ENCODE assay signal across 8 cellular contexts in the genomic region with DNA sequence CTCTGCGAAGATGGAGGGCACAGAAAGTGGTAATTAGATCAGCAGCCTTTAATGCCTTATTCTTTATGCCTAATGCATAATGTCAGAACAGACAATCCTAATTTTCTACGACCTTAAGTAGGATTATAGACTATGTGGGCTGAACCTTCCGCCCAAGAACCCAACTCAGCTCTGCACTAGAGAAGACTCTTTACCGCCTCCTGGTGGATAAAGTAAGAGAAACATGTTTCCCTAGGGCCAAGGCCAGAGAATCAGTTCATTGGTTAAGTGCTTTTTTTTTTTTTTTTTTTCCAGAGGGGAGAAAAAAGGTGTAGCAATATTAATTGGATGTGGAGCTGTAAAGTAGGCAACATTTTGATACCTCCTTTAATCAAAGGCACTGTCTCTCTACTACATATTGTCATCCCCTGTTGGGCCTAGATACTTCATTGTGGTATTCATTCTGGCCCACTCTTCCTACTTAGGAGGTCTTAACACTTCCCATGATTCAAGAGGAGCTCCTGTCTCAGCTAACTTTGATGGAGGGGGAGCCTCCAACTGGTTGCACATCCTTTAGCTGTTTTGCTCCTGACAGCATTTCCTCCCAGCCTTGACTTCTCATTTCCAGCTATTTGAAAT.
DNase-seq lines count a peak whose midpoint lies in the region; ATAC-seq and TF ChIP-seq lines count a peak whose summit lies in the region.

No MANE protein-coding gene starts in this region.

- H3K4me3 Mint-ChIP-seq in glutamatergic neuron (ENCODE audit: unreplicated experiment) = no peak overlapping the region

- no peaks in the 10 kb centered on the region for H3K9me3 Mint-ChIP-seq in glutamatergic neuron (ENCODE audit: unreplicated experiment)

- TF ChIP-seq CTCF in GM10266 (IDR thresholded peaks at IDR 0.05; ENCODE audit: control insufficient read depth, insufficient read depth, low read depth, missing control alignments) = peak; percentile 41
- TF ChIP-seq CTCF in glutamatergic neuron (IDR thresholded peaks at IDR 0.05; ENCODE audit: partially characterized antibody, unreplicated experiment) = peak; percentile 74

- peak; percentile 25 for DNase-seq in AG20443 (ENCODE audit: low spot score)
- DNase-seq in GM10266 (ENCODE audit: extremely low spot score) = peak; percentile 45
- DNase-seq in OCI-M1 (lab: John Stamatoyannopoulos, UW) = peak; percentile 57
- no peak for DNase-seq in glutamatergic neuron
- no peak for DNase-seq in Ammon's horn (ENCODE audit: low spot score)
- DNase-seq in GF-D8 (lab: John Stamatoyannopoulos, UW) = no peak
- no peak for DNase-seq in SW 1271 (lab: John Stamatoyannopoulos, UW)

- no peak overlapping the region for H3K27ac Mint-ChIP-seq in glutamatergic neuron (ENCODE audit: unreplicated experiment)

- ATAC-seq in GM18519 (IDR thresholded peaks at IDR 0.05; ENCODE audit: low FRiP score, unreplicated experiment) = no peak

- H3K4me1 Mint-ChIP-seq in glutamatergic neuron (ENCODE audit: low read depth, unreplicated experiment) = no peaks in the 10 kb centered on the region

- no peaks in the 10 kb centered on the region for H3K36me3 Mint-ChIP-seq in glutamatergic neuron (ENCODE audit: unreplicated experiment)

- no peaks in the 10 kb centered on the region for H3K27me3 Mint-ChIP-seq in glutamatergic neuron (ENCODE audit: unreplicated experiment)

Comparison
In these comparisons a context has a peak if more than half of its experiments do, and no peak if none do; other contexts are left out.
1. DNase-seq: peak in AG20443 (single experiment), GM10266 (single experiment) and OCI-M1 (single experiment); none in glutamatergic neuron (single experiment), Ammon's horn (single experiment), GF-D8 (single experiment) and SW 1271 (0 of 2).